In genomic region chr14:88488081-88488480, GRCh38 we compare ENCODE assay signal across 18 cellular contexts.
DNase-seq lines count a peak whose midpoint lies in the region; ATAC-seq and TF ChIP-seq lines count a peak whose summit lies in the region.
"Had no signal": no experiment of that assay in that cellular context is flagged by ENCODE, and none has a peak within 500 bp of the region (broad histone marks: within the 10 kb centered on the region; RNA-seq: fewer than 3 reads in every experiment).

No MANE protein-coding gene starts in this region.

- no peaks in the 10 kb centered on the region for H4K20me1 ChIP-seq in mammary epithelial cell (ENCODE audit: insufficient read depth, low read length)

- dilution Hi-C loops in mammary epithelial cell (cut with HindIII; ENCODE audit: low sequenced_read_pairs): no loop called here

- H3K27me3 Mint-ChIP-seq in CD4-positive, alpha-beta T cell: peaks cover 11% of the 10 kb centered on the region

- BruUV-seq in mammary epithelial cell (replicated peaks; lab: Mats Ljungman, UMichigan): no TSS peak

- peak overlapping the region; percentile 75 for H2AFZ ChIP-seq in mammary epithelial cell (ENCODE audit: low read depth, low read length)

- H3K27ac ChIP-seq in mammary epithelial cell (ENCODE audit: insufficient read depth, low read depth, low read length) (peak overlapping the region; percentile 53), breast epithelium (peak overlapping the region in 1 of 2 donors; percentile 38), esophagus (ENCODE audit: low read depth in 2 of 2, low read length in 1 of 2) (peak overlapping the region; percentile 71 to 76), prostate gland (peak overlapping the region in 1 of 2 donors; percentile 39), aorta (ENCODE audit: low read depth in 1 of 2, low read length in 2 of 2) (peak overlapping the region; percentile 10 to 18)
- H3K27ac ChIP-seq in CD4-positive, alpha-beta T cell (ENCODE audit: low read depth, low read length): no peak overlapping the region
- H3K27ac ChIP-seq: 22Rv1, HL-60, SJCRH30 had no signal

- H3K27ac Mint-ChIP-seq in CD4-positive, alpha-beta T cell: no peak overlapping the region
- H3K27ac Mint-ChIP-seq: CD8-positive, alpha-beta T cell; IgD-negative memory B cell had no signal

- no peak for ATAC-seq in aorta (ENCODE audit: low FRiP score)
- ATAC-seq in CD4-positive, alpha-beta T cell (ENCODE audit: poor library complexity): no peak
- ATAC-seq: CD8-positive, alpha-beta T cell had no signal

- H3K4me2 ChIP-seq in mammary epithelial cell (ENCODE audit: insufficient read depth, low read depth, low read length): peak overlapping the region; percentile 82

- no peaks in the 10 kb centered on the region for H3K27me3 ChIP-seq in mammary epithelial cell (ENCODE audit: insufficient read depth, low read length)
- no peaks in the 10 kb centered on the region for H3K27me3 ChIP-seq in breast epithelium
- H3K27me3 ChIP-seq in esophagus (ENCODE audit: control insufficient read depth in 1 of 2, insufficient read depth in 2 of 2, low read length in 2 of 2): no peaks in the 10 kb centered on the region
- no peaks in the 10 kb centered on the region for H3K27me3 ChIP-seq in prostate gland (replicated peaks; ENCODE audit: insufficient read depth)
- H3K27me3 ChIP-seq in aorta (ENCODE audit: control insufficient read depth in 1 of 2, insufficient read depth in 2 of 2, low read length in 1 of 2): no peaks in the 10 kb centered on the region
- no peaks in the 10 kb centered on the region for H3K27me3 ChIP-seq in CD4-positive, alpha-beta T cell (ENCODE audit: control insufficient read depth, insufficient read depth, low read length)
- H3K27me3 ChIP-seq: BE2C, SJCRH30 had no signal

- H3K9ac ChIP-seq in mammary epithelial cell (ENCODE audit: insufficient read depth, low read length): peak overlapping the region; percentile 55

- whole genome bisulfite sequencing in mammary epithelial cell (ENCODE audit: low coverage, missing lambda C conversion rate): 10% methylated on average over 7 of the region's 7 CpGs
- WGBS in esophagus, 2 donors: 60 to 68% methylated on average over 7 of the region's 7 CpGs
- 47% methylated on average over 7 of the region's 7 CpGs for WGBS in prostate gland
- WGBS in aorta, 2 donors: 7 to 9% methylated on average over 7 of the region's 7 CpGs

- H3K4me3 ChIP-seq in mammary epithelial cell (replicated peaks in 1 of 3; ENCODE audit: insufficient read depth in 1 of 3, low read depth in 2 of 3, low read length in 3 of 3) (peak overlapping the region in 1 of 3 experiments; percentile 25), breast epithelium (no peak overlapping the region), esophagus (ENCODE audit: low read depth in 1 of 2, low read length in 2 of 2) (no peak overlapping the region), prostate gland (no peak overlapping the region), aorta (ENCODE audit: low read length in 2 of 2) (no peak overlapping the region)
- H3K4me3 ChIP-seq: SJCRH30 had no signal

- peak; percentile 66 for DNase-seq in mammary epithelial cell
- DNase-seq in breast epithelium (ENCODE audit: low spot score in 2 of 2): no peak
- DNase-seq in prostate gland (ENCODE audit: low spot score): peak; percentile 64
- DNase-seq in aorta: no peak
- no peak for DNase-seq in T-helper 1 cell
- no peak for DNase-seq in CD4-positive, alpha-beta T cell
- no peak for DNase-seq in KBM-7
- DNase-seq: BE2C; CD8-positive, alpha-beta T cell; DMS79 treated with DMSO at 0.1 percent for 48 hours; H9; NCI-H187 treated with DMSO at 0.1 percent for 48 hours; NCI-H526 treated with DMSO at 0.1 percent for 48 hours; SJCRH30 had no signal

- H3K79me2 ChIP-seq in mammary epithelial cell (ENCODE audit: insufficient read depth, low read length): no peaks in the 10 kb centered on the region

- POLR2A ChIA-PET in CD4-positive, alpha-beta T cell (lab: Charles Lee): no interaction called here

- intact Hi-C loops in mammary epithelial cell (cut with micrococcal nuclease) (no loop called here), breast epithelium (cut with DNase I; ENCODE audit: low total_unique reads) (no loop called here), prostate gland (cut with DNase I) (no loop called here), aorta (cut with DNase I) (no loop called here)
- intact Hi-C loops in CD4-positive, alpha-beta T cell (cut with DNase I, micrococcal nuclease): loop anchor here in 1 of 2 experiments (5.0 kb wide), 1 partner anchor 546 kb away; no protein-coding TSS in a partner anchor

- in situ Hi-C loops in mammary epithelial cell (cut with MboI; ENCODE audit: low sequenced_read_pairs in 2 of 2) (no loop called here), KBM-7 (cut with MboI; ENCODE audit: low pct_unique_long_range_greater_than_20kb, low sequenced_read_pairs) (no loop called here)

- H3K9me3 ChIP-seq in mammary epithelial cell (replicated peaks; ENCODE audit: insufficient read depth, low read length) (no peaks in the 10 kb centered on the region), breast epithelium (no peaks in the 10 kb centered on the region), esophagus (ENCODE audit: control insufficient read depth in 2 of 2, insufficient read depth in 1 of 2, low read depth in 1 of 2, low read length in 1 of 2) (no peaks in the 10 kb centered on the region), prostate gland (no peaks in the 10 kb centered on the region), aorta (ENCODE audit: control insufficient read depth, low read length) (no peaks in the 10 kb centered on the region)
- no peaks in the 10 kb centered on the region for H3K9me3 ChIP-seq in CD4-positive, alpha-beta T cell (ENCODE audit: control insufficient read depth, low read length)
- H3K9me3 ChIP-seq: BE2C, SJCRH30 had no signal

- no peaks in the 10 kb centered on the region for H3K4me1 Mint-ChIP-seq in CD4-positive, alpha-beta T cell (ENCODE audit: low read depth)

- peaks cover 6% of the 10 kb centered on the region for H3K36me3 ChIP-seq in mammary epithelial cell (ENCODE audit: insufficient read depth, low read length)
- no peaks in the 10 kb centered on the region for H3K36me3 ChIP-seq in breast epithelium
- H3K36me3 ChIP-seq in esophagus (ENCODE audit: control insufficient read depth in 2 of 2, insufficient read depth in 2 of 2, low read length in 1 of 2): peaks cover 0 to 3% of the 10 kb centered on the region in 2 donors
- H3K36me3 ChIP-seq in prostate gland: no peaks in the 10 kb centered on the region
- H3K36me3 ChIP-seq in aorta (ENCODE audit: control insufficient read depth in 1 of 2, insufficient read depth in 2 of 2, low read length in 1 of 2): peaks cover 0 to 3% of the 10 kb centered on the region in 2 donors
- H3K36me3 ChIP-seq: BE2C had no signal

- H3K4me1 ChIP-seq in mammary epithelial cell (ENCODE audit: insufficient read depth, low read length): peaks cover 17% of the 10 kb centered on the region
- no peaks in the 10 kb centered on the region for H3K4me1 ChIP-seq in breast epithelium
- H3K4me1 ChIP-seq in esophagus (ENCODE audit: control insufficient read depth in 2 of 2, insufficient read depth in 2 of 2, low read length in 1 of 2): peaks cover 0 to 2% of the 10 kb centered on the region in 2 donors
- H3K4me1 ChIP-seq in prostate gland (replicated peaks): no peaks in the 10 kb centered on the region
- no peaks in the 10 kb centered on the region for H3K4me1 ChIP-seq in aorta (ENCODE audit: control insufficient read depth in 1 of 2, insufficient read depth in 2 of 2, low read length in 2 of 2)
- H3K4me1 ChIP-seq: BE2C, SJCRH30 had no signal

- no peak for TF ChIP-seq POLR2A in breast epithelium (IDR thresholded peaks at IDR 0.05)
- no peak for TF ChIP-seq POLR2A in prostate gland (IDR thresholded peaks at IDR 0.05)

- H3K4me3 Mint-ChIP-seq in CD4-positive, alpha-beta T cell: no peak overlapping the region
- H3K4me3 Mint-ChIP-seq: CD8-positive, alpha-beta T cell; H9; IgD-negative memory B cell had no signal

- no peaks in the 10 kb centered on the region for H3K9me3 Mint-ChIP-seq in CD4-positive, alpha-beta T cell
- H3K9me3 Mint-ChIP-seq: CD8-positive, alpha-beta T cell; H9 had no signal

- H3K36me3 Mint-ChIP-seq in CD4-positive, alpha-beta T cell (ENCODE audit: low read depth): no peaks in the 10 kb centered on the region
- H3K36me3 Mint-ChIP-seq: CD8-positive, alpha-beta T cell had no signal

- TF ChIP-seq CTCF in mammary epithelial cell (conservative IDR thresholded peaks at IDR 0.05 in 1 of 2, IDR thresholded peaks at IDR 0.05 in 1 of 2; ENCODE audit: extremely low read depth in 1 of 2, insufficient read depth in 1 of 2, low read depth in 1 of 2, low read length in 2 of 2) (no peak), breast epithelium (IDR thresholded peaks at IDR 0.05) (no peak), prostate gland (IDR thresholded peaks at IDR 0.05) (no peak)
- TF ChIP-seq CTCF in CD4-positive, alpha-beta T cell (IDR thresholded peaks at IDR 0.05): no peak

- CTCF ChIA-PET in mammary epithelial cell (lab: Charles Lee; ENCODE audit: low non-redundant PET): no interaction called here
- CTCF ChIA-PET in CD4-positive, alpha-beta T cell (lab: Charles Lee): no interaction called here

Comparison
In these comparisons a context has a peak if more than half of its experiments do, and no peak if none do; other contexts are left out.
1. DNase-seq: peak in mammary epithelial cell (single experiment) and prostate gland (single experiment); none in breast epithelium (0 of 2), aorta (0 of 2), T-helper 1 cell (0 of 5), CD4-positive, alpha-beta T cell (0 of 10) and KBM-7 (single experiment).